11 cellular contexts compared by ENCODE assay signal in the genomic region with DNA sequence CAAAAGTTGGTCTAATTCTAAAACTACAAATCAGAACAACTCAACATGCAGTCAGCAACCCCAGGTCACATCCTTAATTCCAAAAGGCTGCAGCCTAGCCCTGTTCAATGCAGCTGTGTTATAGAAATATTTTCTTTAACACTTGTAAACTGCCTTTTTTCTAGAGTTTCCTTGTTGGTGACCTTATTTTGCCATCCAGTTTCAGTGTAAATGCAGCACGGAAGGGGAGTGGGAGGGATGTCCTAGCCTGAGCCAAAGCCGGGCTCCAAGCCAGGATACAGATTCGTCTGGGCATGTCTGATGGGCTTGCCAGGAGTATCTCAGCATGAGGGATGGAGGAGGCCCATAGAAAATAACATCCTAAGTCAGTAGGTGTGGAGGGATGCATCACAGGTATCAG. TPM values are rescaled to one million over a fixed set of nuclear protein-coding genes. Genes with fewer than 3 reads are reported as not detected.
DNase-seq lines count a peak whose midpoint lies in the region; ATAC-seq and TF ChIP-seq lines count a peak whose summit lies in the region.
"Had no signal": no experiment of that assay in that cellular context is flagged by ENCODE, and none has a peak within 500 bp of the region (broad histone marks: within the 10 kb centered on the region; RNA-seq: fewer than 3 reads in every experiment).

No MANE protein-coding gene starts in this region.

- no peak overlapping the region for H3K4me3 ChIP-seq in coronary artery

- in situ Hi-C loops in Caki2 (cut with HindIII; ENCODE audit: low pct_unique_long_range_greater_than_20kb, low sequenced_read_pairs) = no loop called here

- TF ChIP-seq CTCF in coronary artery (IDR thresholded peaks at IDR 0.05) (no peak), nephron (IDR thresholded peaks at IDR 0.05; ENCODE audit: unreplicated experiment in 3 of 3) (no peak)

- H3K36me3 Mint-ChIP-seq in nephron (ENCODE audit: low read depth) = no peaks in the 10 kb centered on the region
- H3K36me3 Mint-ChIP-seq: natural killer cell treated with Interleukin-12 subunit alpha and Interleukin-12 subunit beta and Interleukin-15 and Interleukin-18, amount 100 ng/mL, for 72 hours had no signal

- peak overlapping the region in 1 of 3 experiments; percentile 8 for H3K4me3 Mint-ChIP-seq in nephron
- H3K4me3 Mint-ChIP-seq: activated CD4-positive, alpha-beta T cell treated with anti-CD3 and anti-CD28 coated beads, Interleukin-2, amount 10 ng/mL, durations not matched to agents 24 days and 14 days; natural killer cell treated with Interleukin-12 subunit alpha and Interleukin-12 subunit beta and Interleukin-15 and Interleukin-18, amount 100 ng/mL, for 72 hours had no signal

- peak overlapping the region; percentile 45 to 93 (median 91) for H3K27ac Mint-ChIP-seq in nephron
- H3K27ac Mint-ChIP-seq: natural killer cell treated with Interleukin-12 subunit alpha and Interleukin-12 subunit beta and Interleukin-15 and Interleukin-18, amount 100 ng/mL, for 72 hours had no signal

- DNase-seq in Caki2 (ENCODE audit: low read depth) (peak; percentile 44), NCI-H226 (peak; percentile 34), coronary artery (ENCODE audit: low spot score) (no peak)
- no peak for DNase-seq in stimulated activated CD4-positive, alpha-beta T cell treated with anti-CD3 and anti-CD28 coated beads, Interleukin-2, amount 100 ng/mL, for 48 hours
- no peak for DNase-seq in stimulated activated naive CD8-positive, alpha-beta T cell treated with anti-CD3 and anti-CD28 coated beads, Interleukin-15, Interleukin-2, amounts not matched to agents 100 U/mL and 50 U/mL, for 24 hours
- DNase-seq: activated CD4-positive, alpha-beta T cell treated with anti-CD3 and anti-CD28 coated beads, Interleukin-2, amount 10 ng/mL, durations not matched to agents 24 days and 14 days; DMS53 had no signal

- no peaks in the 10 kb centered on the region for H3K27me3 Mint-ChIP-seq in nephron (ENCODE audit: low read depth)
- H3K27me3 Mint-ChIP-seq: activated CD4-positive, alpha-beta T cell treated with anti-CD3 and anti-CD28 coated beads, Interleukin-2, amount 10 ng/mL, durations not matched to agents 24 days and 14 days had no signal

- peak overlapping the region; percentile 50 to 77 for H3K27ac ChIP-seq in coronary artery

- peaks cover 50% of the 10 kb centered on the region for H3K4me1 Mint-ChIP-seq in nephron

- no peak for ATAC-seq in HG03108 (IDR thresholded peaks at IDR 0.05; ENCODE audit: unreplicated experiment)
- ATAC-seq in HG02981 (IDR thresholded peaks at IDR 0.05; ENCODE audit: unreplicated experiment) = no peak
- ATAC-seq in stimulated activated naive CD8-positive, alpha-beta T cell treated with anti-CD3 and anti-CD28 coated beads, Interleukin-15, Interleukin-2, amounts not matched to agents 100 U/mL and 50 U/mL, for 24 hours = no peak
- ATAC-seq: natural killer cell treated with Interleukin-12 subunit alpha and Interleukin-12 subunit beta and Interleukin-15 and Interleukin-18, amount 100 ng/mL, for 72 hours had no signal

- no peaks in the 10 kb centered on the region for H3K9me3 Mint-ChIP-seq in nephron
- H3K9me3 Mint-ChIP-seq: activated CD4-positive, alpha-beta T cell treated with anti-CD3 and anti-CD28 coated beads, Interleukin-2, amount 10 ng/mL, durations not matched to agents 24 days and 14 days; natural killer cell treated with Interleukin-12 subunit alpha and Interleukin-12 subunit beta and Interleukin-15 and Interleukin-18, amount 100 ng/mL, for 72 hours had no signal

RNA-seq across cellular contexts. Expression of a gene that starts 17.7 kb away (rescaled TPM):
- 65.6 and 67.7 TPM in 2 replicates for total RNA-seq in Caki2 (2014; rRNA removed; shearing (Covaris generic); ENCODE audit: low replicate concordance)

Comparison
In these comparisons a context has a peak if more than half of its experiments do, and no peak if none do; other contexts are left out.
1. DNase-seq: peak in Caki2 (single experiment) and NCI-H226 (single experiment); none in coronary artery (single experiment), stimulated activated CD4-positive, alpha-beta T cell treated with anti-CD3 and anti-CD28 coated beads, Interleukin-2, amount 100 ng/mL, for 48 hours (0 of 2) and stimulated activated naive CD8-positive, alpha-beta T cell treated with anti-CD3 and anti-CD28 coated beads, Interleukin-15, Interleukin-2, amounts not matched to agents 100 U/mL and 50 U/mL, for 24 hours (single experiment).